ENCODE assay signal across 8 cellular contexts in the genomic region with DNA sequence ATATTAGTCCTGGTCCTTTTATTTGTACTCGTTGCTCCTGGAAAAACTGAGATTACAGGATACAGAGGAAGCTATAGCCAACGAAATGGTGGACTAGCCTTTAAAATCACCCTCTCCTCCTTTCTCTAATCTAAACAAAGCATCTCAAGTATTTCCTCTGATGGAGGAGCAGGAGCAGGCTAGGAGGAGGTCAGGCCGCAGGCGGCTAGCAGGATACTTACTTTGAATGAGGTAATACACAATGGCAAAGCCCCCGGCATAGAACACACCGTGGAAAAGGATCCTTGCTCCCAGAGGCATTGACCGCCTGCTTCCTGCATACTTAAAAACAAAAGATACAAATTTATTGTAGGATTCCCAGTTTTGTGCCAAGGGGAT.
A peak's percentile ranks its signal among the peaks of the same experiment; 100 is the strongest.
DNase-seq lines count a peak whose midpoint lies in the region; ATAC-seq and TF ChIP-seq lines count a peak whose summit lies in the region.

No MANE protein-coding gene starts in this region.

- H3K9me3 ChIP-seq in Peyer's patch, result no peaks in the 10 kb centered on the region
- H3K9me3 ChIP-seq in esophagus (ENCODE audit: control insufficient read depth in 2 of 2, insufficient read depth in 1 of 2, low read depth in 1 of 2, low read length in 1 of 2), result no peaks in the 10 kb centered on the region
- H3K9me3 ChIP-seq in ovary, result no peaks in the 10 kb centered on the region

- peak; percentile 94 for DNase-seq in Daoy (ENCODE audit: low read depth)
- DNase-seq in Peyer's patch, result no peak
- DNase-seq in ovary, result no peak
- no peak for DNase-seq in stimulated activated CD4-positive, alpha-beta T cell treated with anti-CD3 and anti-CD28 coated beads, Interleukin-15, amount 100 ng/mL, for 24 hours
- no peak for DNase-seq in NCI-H748 (lab: John Stamatoyannopoulos, UW; ENCODE audit: unreplicated experiment)
- no peak for DNase-seq in inferior parietal cortex (ENCODE audit: extremely low spot score)

- no peak for TF ChIP-seq EP300 in ovary (IDR thresholded peaks at IDR 0.05)

- H3K27ac ChIP-seq in Peyer's patch (peak overlapping the region; percentile 76 to 93 (median 86)), esophagus (ENCODE audit: low read depth in 2 of 2, low read length in 1 of 2) (peak overlapping the region; percentile 97 to 98), ovary (peak overlapping the region; percentile 63 to 75)

- 48 to 52% methylated on average over 7 of the region's 7 CpGs for WGBS in esophagus, 2 donors
- 29 to 33% (median 31%) methylated on average over 7 of the region's 7 CpGs for WGBS in ovary, 3 donors

- peaks cover 3 to 42% (median 30%) of the 10 kb centered on the region in 4 donors for H3K4me1 ChIP-seq in Peyer's patch
- H3K4me1 ChIP-seq in esophagus (ENCODE audit: control insufficient read depth in 2 of 2, insufficient read depth in 2 of 2, low read length in 1 of 2), result peaks cover 0 to 21% of the 10 kb centered on the region in 2 donors
- peaks cover 39% of the 10 kb centered on the region for H3K4me1 ChIP-seq in ovary (ENCODE audit: insufficient read depth)

- H3K36me3 ChIP-seq in Peyer's patch, result peaks cover 0 to 15% (median 0%) of the 10 kb centered on the region in 3 donors
- H3K36me3 ChIP-seq in esophagus (ENCODE audit: control insufficient read depth in 2 of 2, insufficient read depth in 2 of 2, low read length in 1 of 2), result peaks cover 0 to 9% of the 10 kb centered on the region in 2 donors
- no peaks in the 10 kb centered on the region for H3K36me3 ChIP-seq in ovary

- intact Hi-C loops in ovary (cut with DNase I), result loop anchor here in 1 of 4 donors (10.0 kb wide), 1 partner anchor 63 kb away; a partner anchor contains a TSS

- TF ChIP-seq POLR2A in Peyer's patch (IDR thresholded peaks at IDR 0.05), result no peak
- no peak for TF ChIP-seq POLR2A in ovary (IDR thresholded peaks at IDR 0.05)

- ATAC-seq in HG02763 (IDR thresholded peaks at IDR 0.05; ENCODE audit: unreplicated experiment), result no peak

- H3K27me3 ChIP-seq in Peyer's patch (no peaks in the 10 kb centered on the region), esophagus (ENCODE audit: control insufficient read depth in 1 of 2, insufficient read depth in 2 of 2, low read length in 2 of 2) (no peaks in the 10 kb centered on the region), ovary (no peaks in the 10 kb centered on the region)

- H3K4me3 ChIP-seq in Peyer's patch (peak overlapping the region in 2 of 4 donors; percentile 2 to 12), esophagus (ENCODE audit: low read depth in 1 of 2, low read length in 2 of 2) (no peak overlapping the region), ovary (no peak overlapping the region)

- TF ChIP-seq CTCF in Peyer's patch (IDR thresholded peaks at IDR 0.05) (no peak), ovary (IDR thresholded peaks at IDR 0.05) (no peak)
